9 cellular contexts compared by ENCODE assay signal in the genomic region with DNA sequence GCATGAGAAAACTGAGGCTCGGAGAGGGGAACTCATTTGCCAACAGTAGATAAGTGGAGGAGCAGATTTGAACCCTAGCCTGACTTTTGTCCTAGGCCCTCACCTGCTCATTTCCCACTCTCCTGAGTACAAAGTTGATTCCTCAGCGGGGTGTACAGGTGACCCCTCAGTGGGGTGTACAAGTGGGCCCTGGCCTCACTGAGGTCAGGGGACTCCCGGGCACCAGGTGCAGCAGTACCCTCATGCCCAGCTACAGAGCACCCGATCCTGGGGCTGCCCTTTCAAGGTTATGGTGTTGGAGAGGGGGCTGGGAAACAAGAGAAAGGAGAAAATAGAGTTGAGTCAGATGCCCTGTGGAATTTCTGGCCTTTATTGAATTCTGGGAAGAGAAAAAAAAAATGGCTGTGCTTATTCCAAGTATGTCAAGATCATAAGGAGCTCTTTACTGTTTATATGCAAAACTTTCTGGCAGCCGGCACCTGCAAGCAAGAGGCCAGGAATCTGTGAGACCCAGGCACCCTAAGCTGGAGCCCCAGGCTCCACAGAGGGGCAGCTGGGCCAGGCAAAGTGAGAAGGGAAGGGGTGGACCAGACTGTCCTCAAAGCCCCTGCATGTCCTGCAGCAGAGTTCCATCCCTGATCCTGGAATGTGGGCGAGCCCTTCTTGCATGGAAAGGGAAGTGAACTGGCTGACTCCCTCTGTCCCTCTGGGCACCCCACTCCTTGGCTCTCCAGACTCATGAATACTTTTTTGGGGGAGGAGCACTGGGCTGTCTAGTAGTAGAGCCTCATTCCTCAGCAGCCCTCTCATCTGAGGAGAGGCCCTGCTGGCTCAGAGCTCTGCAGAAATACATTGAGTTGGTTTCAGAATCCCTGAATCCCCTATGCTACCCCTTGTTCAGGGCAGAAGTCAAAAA. TPM values are rescaled to one million over a fixed set of nuclear protein-coding genes. Genes with fewer than 3 reads are reported as not detected.
A peak's percentile ranks its signal among the peaks of the same experiment; 100 is the strongest.
DNase-seq lines count a peak whose midpoint lies in the region; ATAC-seq, FAIRE-seq and TF ChIP-seq lines count a peak whose summit lies in the region.
"Had no signal": no experiment of that assay in that cellular context is flagged by ENCODE, and none has a peak within 500 bp of the region (broad histone marks: within the 10 kb centered on the region; RNA-seq: fewer than 3 reads in every experiment).

No MANE protein-coding gene starts in this region.

- ATAC-seq in HCT116 (no peak), HG03378 (IDR thresholded peaks at IDR 0.05; ENCODE audit: unreplicated experiment) (no peak)

- no peak for TF ChIP-seq RAD21 in HCT116 (IDR thresholded peaks at IDR 0.05; ENCODE audit: low read depth)

- H3K9me3 ChIP-seq in HCT116 (ENCODE audit: control insufficient read depth in 1 of 2, insufficient read depth in 1 of 2, low read depth in 1 of 2, low read length in 2 of 2): no peaks in the 10 kb centered on the region
- no peaks in the 10 kb centered on the region for H3K9me3 ChIP-seq in kidney (ENCODE audit: control insufficient read depth in 1 of 2, low read length in 2 of 2)

- no peaks in the 10 kb centered on the region for H3K9me2 ChIP-seq in HCT116 (ENCODE audit: insufficient read depth)

- no peaks in the 10 kb centered on the region for H3K36me3 ChIP-seq in HCT116 (ENCODE audit: control insufficient read depth in 1 of 2, insufficient read depth in 2 of 2, low read length in 2 of 2)
- H3K36me3 ChIP-seq in brain microvascular endothelial cell (replicated peaks): no peaks in the 10 kb centered on the region
- H3K36me3 ChIP-seq in kidney (ENCODE audit: control insufficient read depth in 1 of 2, insufficient read depth in 2 of 2, low read length in 2 of 2): no peaks in the 10 kb centered on the region

- H3K27me3 Mint-ChIP-seq in activated naive CD8-positive, alpha-beta T cell treated with anti-CD3 and anti-CD28 coated beads for 36 hours: peaks cover 3% of the 10 kb centered on the region

- H3K9me3 Mint-ChIP-seq in activated naive CD8-positive, alpha-beta T cell treated with anti-CD3 and anti-CD28 coated beads for 36 hours: no peaks in the 10 kb centered on the region

- no peaks in the 10 kb centered on the region for H3K4me1 Mint-ChIP-seq in activated naive CD8-positive, alpha-beta T cell treated with anti-CD3 and anti-CD28 coated beads for 36 hours

- H3K36me3 Mint-ChIP-seq in activated naive CD8-positive, alpha-beta T cell treated with anti-CD3 and anti-CD28 coated beads for 36 hours: no peaks in the 10 kb centered on the region

- FAIRE-seq in kidney (lab: Jason Lieb, UNC): no peak

- TF ChIP-seq POLR2A in HCT116 (IDR thresholded peaks at IDR 0.05; ENCODE audit: borderline replicate concordance, extremely low read depth, insufficient read depth, insufficient read length): no peak

- H3K4me1 ChIP-seq in HCT116 (ENCODE audit: control insufficient read depth in 1 of 2, insufficient read depth in 2 of 2, low read length in 2 of 2) (peaks cover 55 to 95% of the 10 kb centered on the region in 2 experiments), kidney (ENCODE audit: control insufficient read depth in 1 of 2, insufficient read depth in 1 of 2, low read depth in 1 of 2, low read length in 2 of 2) (peaks cover 32 to 35% of the 10 kb centered on the region in 2 donors)

- H3K27ac Mint-ChIP-seq in activated naive CD8-positive, alpha-beta T cell treated with anti-CD3 and anti-CD28 coated beads for 36 hours: no peak overlapping the region

- peak overlapping the region; percentile 9; the same call in 1 of the 2 replicates for H3K9ac ChIP-seq in HCT116 (ENCODE audit: low read length)
- peak overlapping the region in 1 of 2 donors; percentile 14 for H3K9ac ChIP-seq in kidney (ENCODE audit: low read length in 2 of 2)

- H3K27ac ChIP-seq in HCT116 (ENCODE audit: low read depth, low read length) (peak overlapping the region; percentile 11; the same call in 1 of the 2 replicates), brain microvascular endothelial cell (peak overlapping the region; percentile 49), kidney (ENCODE audit: low read depth in 2 of 2, low read length in 2 of 2) (peak overlapping the region in 1 of 2 donors; percentile 5)

- H2AFZ ChIP-seq in HCT116 (ENCODE audit: low read depth, low read length, poor library complexity, severe bottlenecking): no peak overlapping the region

- H3K4me3 ChIP-seq in HCT116 (replicated peaks in 1 of 2; ENCODE audit: low read depth in 1 of 2, low read length in 2 of 2) (no peak overlapping the region), brain microvascular endothelial cell (ENCODE audit: low read depth, low read length) (no peak overlapping the region), kidney (ENCODE audit: low read length in 2 of 2) (no peak overlapping the region)

- H3K4me3 Mint-ChIP-seq in activated naive CD8-positive, alpha-beta T cell treated with anti-CD3 and anti-CD28 coated beads for 36 hours: no peak overlapping the region

- POLR2A ChIA-PET in HCT116 (lab: Charles Lee): interaction anchor here (1.4 to 1.8 kb wide), 2 partner anchors 8 to 33 kb away, joined by 3 to 4 read pairs; no protein-coding TSS in a partner anchor

- BruUV-seq in HCT116 (replicated peaks; lab: Mats Ljungman, UMichigan): no TSS peak

- DNase-seq in HCT116 (ENCODE audit: low read depth, low spot score) (no peak), brain microvascular endothelial cell (peak; percentile 43), islet precursor cell (peak; percentile 92), stromal cell of bone marrow (ENCODE audit: low read depth) (peak; percentile 87), NCI-H1417 (lab: John Stamatoyannopoulos, UW) (no peak), kidney (no peak)
- no peak for DNase-seq in activated naive CD8-positive, alpha-beta T cell treated with anti-CD3 and anti-CD28 coated beads for 36 hours
- DNase-seq: SW 1271 had no signal

- peak overlapping the region; percentile 42 for H3K4me2 ChIP-seq in HCT116 (ENCODE audit: low read length)

- no peaks in the 10 kb centered on the region for H4K20me1 ChIP-seq in HCT116 (ENCODE audit: insufficient read depth)

- in situ Hi-C loops in brain microvascular endothelial cell (cut with HindIII; ENCODE audit: low pct_ligation_motif_present, low sequenced_read_pairs): no loop called here

- TF ChIP-seq CTCF in HCT116 (IDR thresholded peaks at IDR 0.05 in 2 of 3, conservative IDR thresholded peaks at IDR 0.05 in 1 of 3; ENCODE audit: borderline replicate concordance in 1 of 3, insufficient read depth in 1 of 3, low read depth in 2 of 3, low read length in 2 of 3): no peak
- no peak for TF ChIP-seq CTCF in brain microvascular endothelial cell (IDR thresholded peaks at IDR 0.05; ENCODE audit: low read depth, low read length, missing control alignments)
- TF ChIP-seq CTCF in kidney (IDR thresholded peaks at IDR 0.05; ENCODE audit: borderline replicate concordance, extremely low read depth, insufficient read depth): no peak

- CTCF ChIA-PET in HCT116 (lab: Charles Lee): interaction anchor here (1.7 kb wide), 1 partner anchor 18 kb away, joined by 4 read pairs; no protein-coding TSS in a partner anchor

- H3K79me2 ChIP-seq in HCT116 (ENCODE audit: insufficient read depth, low read length): no peaks in the 10 kb centered on the region

- intact Hi-C loops in HCT116 (cut with micrococcal nuclease): no loop called here
- intact Hi-C loops in kidney (cut with DNase I): no loop called here

- RAD21 ChIA-PET in HCT116 (lab: Charles Lee; ENCODE audit: low non-redundant PET in 1 of 2, low total read pairs in 2 of 2, uncharacterized antibody in 2 of 2, unreplicated experiment in 2 of 2): no interaction called here

- H3K27me3 ChIP-seq in HCT116 (ENCODE audit: insufficient read depth, low read length) (no peaks in the 10 kb centered on the region), brain microvascular endothelial cell (replicated peaks) (no peaks in the 10 kb centered on the region)

TF ChIP-seq in HCT116, 20 proteins besides CTCF, POLR2A, EP300 and RAD21:
- TF ChIP-seq, protein P1, sequence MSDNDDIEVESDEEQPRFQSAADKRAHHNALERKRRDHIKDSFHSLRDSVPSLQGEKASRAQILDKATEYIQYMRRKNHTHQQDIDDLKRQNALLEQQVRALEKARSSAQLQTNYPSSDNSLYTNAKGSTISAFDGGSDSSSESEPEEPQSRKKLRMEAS (IDR thresholded peaks at IDR 0.05): no peak
- TF ChIP-seq POLR2AphosphoS5 (IDR thresholded peaks at IDR 0.05; ENCODE audit: low read depth, low read length): 0 out of 2 replicates have a peak, but pooled peaks have one; percentile 18
TF ChIP-seq in HCT116: peak in this region for 1.

RNA-seq across cellular contexts. Expression of a gene that starts 43.1 kb away (rescaled TPM):
- 54.0 TPM for total RNA-seq in HCT116 (2021; ENCODE audit: unreplicated experiment)
- 17.8 and 19.7 TPM in 2 replicates for polyA plus RNA-seq in HCT116 (2012)
- total RNA-seq in activated naive CD8-positive, alpha-beta T cell treated with anti-CD3 and anti-CD28 coated beads for 36 hours: not detected
- total RNA-seq in kidney: 83.5 TPM
- 19.5 TPM for polyA plus RNA-seq in kidney (ENCODE audit: insufficient read depth, low read depth, low replicate concordance)

Comparison
In these comparisons a context has a peak if more than half of its experiments do, and no peak if none do; other contexts are left out.
1. DNase-seq: peak in brain microvascular endothelial cell (single experiment), islet precursor cell (single experiment) and stromal cell of bone marrow (single experiment); none in HCT116 (single experiment), NCI-H1417 (0 of 3), activated naive CD8-positive, alpha-beta T cell treated with anti-CD3 and anti-CD28 coated beads for 36 hours (single experiment) and kidney (single experiment).
2. RNA of a gene that starts 43.1 kb away (total RNA-seq): 83.5 TPM in kidney (single experiment) and 54.0 TPM in HCT116 (single experiment); not detected in activated naive CD8-positive, alpha-beta T cell treated with anti-CD3 and anti-CD28 coated beads for 36 hours; every median in the first group is over 10 times any median in the second.